Comparison of ENCODE assay signal across 24 cellular contexts in genomic region chr6:120584111-120584760, GRCh38.
"Had no signal": no experiment of that assay in that cellular context is flagged by ENCODE, and none has a peak within 500 bp of the region (broad histone marks: within the 10 kb centered on the region; RNA-seq: fewer than 3 reads in every experiment).

No MANE protein-coding gene starts in this region.

- H3K4me3 Mint-ChIP-seq: activated CD8-positive, alpha-beta T cell treated with anti-CD3 and anti-CD28 coated beads for 36 hours; activated naive CD4-positive, alpha-beta T cell treated with anti-CD3 and anti-CD28 coated beads, Interleukin-2, amount 10 ng/mL, durations not matched to agents 7 days and 5 days; activated naive CD8-positive, alpha-beta T cell treated with anti-CD3 and anti-CD28 coated beads for 36 hours; activated T-cell treated with anti-CD3 and anti-CD28 coated beads, Interleukin-2, amount 50 U/mL, for 72 hours had no signal

- H3K27me3 ChIP-seq: brain microvascular endothelial cell, cardiac muscle cell, SJCRH30 had no signal

- H3K4me3 ChIP-seq: cardiac muscle cell, K562, SJCRH30 had no signal

- H3K27ac ChIP-seq: brain microvascular endothelial cell, cardiac muscle cell, SJCRH30, VCaP had no signal

- H3K4me2 ChIP-seq: SK-N-SH had no signal

- H3K9me3 Mint-ChIP-seq: activated naive CD4-positive, alpha-beta T cell treated with anti-CD3 and anti-CD28 coated beads, Interleukin-2, amount 10 ng/mL, durations not matched to agents 7 days and 5 days had no signal

- DNase-seq: activated CD4-positive, alpha-beta T cell treated with anti-CD3 and anti-CD28 coated beads for 4 hours; activated CD8-positive, alpha-beta memory T cell treated with anti-CD3 and anti-CD28 coated beads, Interleukin-2, amount 50 U/mL, for 4 hours; activated CD8-positive, alpha-beta T cell treated with anti-CD3 and anti-CD28 coated beads for 36 hours; activated gamma-delta T cell treated with Interleukin-2 at 50 U/mL for 16 hours; activated naive CD4-positive, alpha-beta T cell treated with anti-CD3 and anti-CD28 coated beads, Interleukin-2, amount 10 ng/mL, durations not matched to agents 7 days and 5 days; activated naive CD8-positive, alpha-beta T cell treated with anti-CD3 and anti-CD28 coated beads for 36 hours; activated T-cell treated with anti-CD3 and anti-CD28 coated beads, Interleukin-2, amount 50 U/mL, for 72 hours; brain microvascular endothelial cell; Kasumi-1; NCI-H1105 treated with DMSO at 0.1 percent for 48 hours; NCI-H1436 treated with DMSO at 0.1 percent for 48 hours; NCI-H187 treated with DMSO at 0.1 percent for 48 hours; NCI-H2171; NCI-H2227 treated with DMSO at 0.1 percent for 48 hours; NCI-H510A; NCI-H69; SJCRH30; SK-N-SH; T-helper 1 cell had no signal

- H3K27ac Mint-ChIP-seq: activated CD8-positive, alpha-beta T cell treated with anti-CD3 and anti-CD28 coated beads for 36 hours; activated naive CD4-positive, alpha-beta T cell treated with anti-CD3 and anti-CD28 coated beads, Interleukin-2, amount 10 ng/mL, durations not matched to agents 7 days and 5 days; activated naive CD8-positive, alpha-beta T cell treated with anti-CD3 and anti-CD28 coated beads for 36 hours; activated T-cell treated with anti-CD3 and anti-CD28 coated beads, Interleukin-2, amount 50 U/mL, for 72 hours; activated T-helper 2 cell treated with anti-CD3 and anti-CD28 coated beads, Interferon-gamma antibody, Interleukin-2, Interleukin-4, amounts not matched to agents 10 μg/mL and 5 μg/mL and 100 μg/mL, durations not matched to agents 14 hours and 24 hours and 36 hours had no signal

- H3K9ac ChIP-seq: SK-N-SH had no signal

- H3K9me3 ChIP-seq: SJCRH30, SK-N-SH had no signal

- H3K36me3 ChIP-seq: brain microvascular endothelial cell, cardiac muscle cell, SJCRH30 had no signal

- H3K4me1 ChIP-seq: SJCRH30 had no signal

- H3K36me3 Mint-ChIP-seq: activated naive CD4-positive, alpha-beta T cell treated with anti-CD3 and anti-CD28 coated beads, Interleukin-2, amount 10 ng/mL, durations not matched to agents 7 days and 5 days; activated naive CD8-positive, alpha-beta T cell treated with anti-CD3 and anti-CD28 coated beads for 36 hours had no signal

- ATAC-seq: activated CD4-positive, CD25-positive, alpha-beta regulatory T cell treated with anti-CD3 and anti-CD28 coated beads, Interleukin-2, amount 50 U/mL, for 24 hours; activated CD8-positive, alpha-beta T cell treated with anti-CD3 and anti-CD28 coated beads for 36 hours; activated T-cell treated with anti-CD3 and anti-CD28 coated beads, Interleukin-2, amount 50 U/mL, for 72 hours; K562 had no signal

- H3K4me1 Mint-ChIP-seq: activated naive CD4-positive, alpha-beta T cell treated with anti-CD3 and anti-CD28 coated beads, Interleukin-2, amount 10 ng/mL, durations not matched to agents 7 days and 5 days; activated naive CD8-positive, alpha-beta T cell treated with anti-CD3 and anti-CD28 coated beads for 36 hours had no signal

- H3K27me3 Mint-ChIP-seq: activated CD8-positive, alpha-beta T cell treated with anti-CD3 and anti-CD28 coated beads for 36 hours; activated naive CD4-positive, alpha-beta T cell treated with anti-CD3 and anti-CD28 coated beads, Interleukin-2, amount 10 ng/mL, durations not matched to agents 7 days and 5 days; activated naive CD8-positive, alpha-beta T cell treated with anti-CD3 and anti-CD28 coated beads for 36 hours had no signal
